ENCODE assay signal across 8 cellular contexts in genomic region chr4:122458625-122459024, GRCh38. TPM values are rescaled to one million over a fixed set of nuclear protein-coding genes. Genes with fewer than 3 reads are reported as not detected.
A peak's percentile ranks its signal among the peaks of the same experiment; 100 is the strongest.
DNase-seq lines count a peak whose midpoint lies in the region; ATAC-seq and TF ChIP-seq lines count a peak whose summit lies in the region.

No MANE protein-coding gene starts in this region.

- H3K36me3 ChIP-seq in HCT116 (ENCODE audit: control insufficient read depth in 1 of 2, insufficient read depth in 2 of 2, low read length in 2 of 2) (no peaks in the 10 kb centered on the region), NT2/D1 (ENCODE audit: insufficient read depth, insufficient read length, low read length) (no peaks in the 10 kb centered on the region), neuronal stem cell (replicated peaks in 1 of 2; ENCODE audit: control insufficient read depth in 2 of 2, insufficient read depth in 2 of 2, low read length in 2 of 2) (no peaks in the 10 kb centered on the region)

- no peak overlapping the region for H3K18ac ChIP-seq in neuronal stem cell (ENCODE audit: low read length)

- TF ChIP-seq POLR2A in HCT116 (IDR thresholded peaks at IDR 0.05; ENCODE audit: borderline replicate concordance, extremely low read depth, insufficient read depth, insufficient read length) = no peak

- H3K27me3 Mint-ChIP-seq in activated naive CD8-positive, alpha-beta T cell = no peaks in the 10 kb centered on the region

- BruUV-seq in HCT116 (replicated peaks; lab: Mats Ljungman, UMichigan) = no TSS peak

- peaks cover 40% of the 10 kb centered on the region for H3K4me1 Mint-ChIP-seq in activated naive CD8-positive, alpha-beta T cell (ENCODE audit: low read depth)

- H3K4me3 Mint-ChIP-seq in activated naive CD8-positive, alpha-beta T cell = peak overlapping the region; percentile 79

- H3K9me3 Mint-ChIP-seq in activated naive CD8-positive, alpha-beta T cell (ENCODE audit: low read depth) = peaks cover 5% of the 10 kb centered on the region

- H3K23ac ChIP-seq in neuronal stem cell (ENCODE audit: low read depth, low read length, poor library complexity) = no peak overlapping the region

- no peaks in the 10 kb centered on the region for H3K9me2 ChIP-seq in HCT116 (ENCODE audit: insufficient read depth)

- peak overlapping the region; percentile 68 for H3K4me2 ChIP-seq in HCT116 (ENCODE audit: low read length)
- no peak overlapping the region for H3K4me2 ChIP-seq in neuronal stem cell (ENCODE audit: insufficient read depth, low read length, poor library complexity, severe bottlenecking)

- DNase-seq in GM12864 (ENCODE audit: low read depth) (peak; percentile 8), HCT116 (ENCODE audit: low read depth, low spot score) (no peak), NT2/D1 (ENCODE audit: low read depth, low spot score) (peak; percentile 11), neuronal stem cell (ENCODE audit: low spot score) (no peak), NCI-H345 (lab: John Stamatoyannopoulos, UW) (no peak), posterior vena cava (ENCODE audit: low spot score) (no peak)

- no CpG with 5 or more reads among the region's 5 CpGs for WGBS in neuronal stem cell (ENCODE audit: extremely low coverage in 2 of 2, insufficient read length in 2 of 2, insufficient replicate concordance in 1 of 2), 2 donors

- H3K36me3 Mint-ChIP-seq in activated naive CD8-positive, alpha-beta T cell = no peaks in the 10 kb centered on the region

- H2BK5ac ChIP-seq in neuronal stem cell (ENCODE audit: low read length) = no peak overlapping the region

- no peak overlapping the region for H4K91ac ChIP-seq in neuronal stem cell (ENCODE audit: low read depth, low read length, poor library complexity)

- TF ChIP-seq CTCF in GM12864 (IDR thresholded peaks at IDR 0.05; ENCODE audit: low read depth, low read length, missing control alignments) (no peak), HCT116 (IDR thresholded peaks at IDR 0.05 in 2 of 3, conservative IDR thresholded peaks at IDR 0.05 in 1 of 3; ENCODE audit: borderline replicate concordance in 1 of 3, insufficient read depth in 1 of 3, low read depth in 2 of 3, low read length in 2 of 3) (no peak)

- H3K27me3 ChIP-seq in HCT116 (ENCODE audit: insufficient read depth, low read length) (no peaks in the 10 kb centered on the region), NT2/D1 (ENCODE audit: insufficient read depth, insufficient read length) (no peaks in the 10 kb centered on the region), neuronal stem cell (ENCODE audit: control insufficient read depth in 3 of 3, insufficient read depth in 3 of 3, low read depth in 1 of 3, low read length in 3 of 3) (no peaks in the 10 kb centered on the region)

- peak overlapping the region; percentile 85 for H2AFZ ChIP-seq in HCT116 (ENCODE audit: low read depth, low read length, poor library complexity, severe bottlenecking)
- H2AFZ ChIP-seq in neuronal stem cell (ENCODE audit: low read length) = peak overlapping the region; percentile 66

- H3K9me3 ChIP-seq in HCT116 (ENCODE audit: control insufficient read depth in 1 of 2, insufficient read depth in 1 of 2, low read depth in 1 of 2, low read length in 2 of 2) (no peaks in the 10 kb centered on the region), NT2/D1 (ENCODE audit: insufficient read depth, low read length) (no peaks in the 10 kb centered on the region), neuronal stem cell (replicated peaks in 1 of 2; ENCODE audit: control insufficient read depth in 2 of 2, insufficient read depth in 1 of 2, low read depth in 1 of 2, low read length in 2 of 2) (no peaks in the 10 kb centered on the region)

- POLR2A ChIA-PET in HCT116 (lab: Charles Lee) = no interaction called here

- intact Hi-C loops in HCT116 (cut with micrococcal nuclease) (no loop called here), posterior vena cava (cut with DNase I) (no loop called here)

- H3K79me2 ChIP-seq in HCT116 (ENCODE audit: insufficient read depth, low read length) = no peaks in the 10 kb centered on the region

- H2AK5ac ChIP-seq in neuronal stem cell (ENCODE audit: low read depth, low read length) = no peak overlapping the region

- H4K8ac ChIP-seq in neuronal stem cell (ENCODE audit: low read depth, low read length) = no peak overlapping the region

- H2BK120ac ChIP-seq in neuronal stem cell (ENCODE audit: low read depth, low read length) = no peak overlapping the region

- CTCF ChIA-PET in HCT116 (lab: Charles Lee) = no interaction called here

- H2BK15ac ChIP-seq in neuronal stem cell (ENCODE audit: low read length) = no peak overlapping the region

- TF ChIP-seq RAD21 in HCT116 (IDR thresholded peaks at IDR 0.05; ENCODE audit: low read depth) = no peak

- H3K4me3 ChIP-seq in GM12864 (ENCODE audit: low read depth, low read length) (no peak overlapping the region; the same call in 1 of the 2 replicates), HCT116 (replicated peaks in 1 of 2; ENCODE audit: low read depth in 1 of 2, low read length in 2 of 2) (peak overlapping the region; percentile 40 to 54), NT2/D1 (ENCODE audit: insufficient read length, low read depth) (no peak overlapping the region), neuronal stem cell (ENCODE audit: low read length in 2 of 2) (peak overlapping the region in 1 of 2 donors; percentile 20)

- peaks cover 0 to 5% of the 10 kb centered on the region in 2 experiments; a peak in 2 of 4 replicates for H3K4me1 ChIP-seq in HCT116 (ENCODE audit: control insufficient read depth in 1 of 2, insufficient read depth in 2 of 2, low read length in 2 of 2)
- H3K4me1 ChIP-seq in NT2/D1 (ENCODE audit: insufficient read depth, insufficient read length) = no peaks in the 10 kb centered on the region
- no peaks in the 10 kb centered on the region for H3K4me1 ChIP-seq in neuronal stem cell (ENCODE audit: control insufficient read depth in 2 of 2, insufficient read depth in 1 of 2, low read depth in 1 of 2, low read length in 2 of 2)

- H3K14ac ChIP-seq in neuronal stem cell (ENCODE audit: low read length) = no peak overlapping the region

- H3K79me1 ChIP-seq in neuronal stem cell (ENCODE audit: low read depth, low read length) = no peaks in the 10 kb centered on the region

- H3K9ac ChIP-seq in HCT116 (ENCODE audit: low read length) = peak overlapping the region; percentile 15; the same call in 1 of the 2 replicates
- no peak overlapping the region for H3K9ac ChIP-seq in NT2/D1 (ENCODE audit: insufficient read length, low read depth)
- H3K9ac ChIP-seq in neuronal stem cell (ENCODE audit: low read depth, low read length, poor library complexity) = no peak overlapping the region

- H3K4ac ChIP-seq in neuronal stem cell (ENCODE audit: low read length) = no peak overlapping the region

- RAD21 ChIA-PET in HCT116 (lab: Charles Lee; ENCODE audit: low non-redundant PET in 1 of 2, low total read pairs in 2 of 2, uncharacterized antibody in 2 of 2, unreplicated experiment in 2 of 2) = no interaction called here

- H4K20me1 ChIP-seq in HCT116 (ENCODE audit: insufficient read depth) = no peaks in the 10 kb centered on the region

- no peak overlapping the region for H3K27ac ChIP-seq in HCT116 (ENCODE audit: low read depth, low read length)
- no peak overlapping the region for H3K27ac ChIP-seq in neuronal stem cell (replicated peaks; ENCODE audit: low read length)

- H3K27ac Mint-ChIP-seq in activated naive CD8-positive, alpha-beta T cell = peak overlapping the region; percentile 86

- no peak overlapping the region for H2BK12ac ChIP-seq in neuronal stem cell (ENCODE audit: low read length)

- ATAC-seq in HCT116 = peak; percentile 59
- ATAC-seq in GM21737 (IDR thresholded peaks at IDR 0.05; ENCODE audit: unreplicated experiment) = no peak

TF ChIP-seq in HCT116, 20 proteins besides CTCF, POLR2A, EP300 and RAD21:
- TF ChIP-seq TCF7L2 (IDR thresholded peaks at IDR 0.05; ENCODE audit: borderline replicate concordance, extremely low read depth, insufficient read depth, insufficient read length) = no peak
- no peak for TF ChIP-seq ELF1 (IDR thresholded peaks at IDR 0.05; ENCODE audit: borderline replicate concordance, low read depth)
- TF ChIP-seq FOSL1 (IDR thresholded peaks at IDR 0.05; ENCODE audit: low read depth) = no peak
- TF ChIP-seq ATF3 (IDR thresholded peaks at IDR 0.05) = no peak
- TF ChIP-seq YY1 (IDR thresholded peaks at IDR 0.05; ENCODE audit: extremely low read depth, insufficient replicate concordance, low read depth, low read length) = no peak
- no peak for TF ChIP-seq ZBTB33 (IDR thresholded peaks at IDR 0.05; ENCODE audit: extremely low read depth, insufficient replicate concordance, low read length)
- TF ChIP-seq CEBPB (IDR thresholded peaks at IDR 0.05; ENCODE audit: low read depth) = no peak
- no peak for TF ChIP-seq MAX (IDR thresholded peaks at IDR 0.05)
- no peak for TF ChIP-seq ZNF274 (IDR thresholded peaks at IDR 0.05; ENCODE audit: low read depth, low read length)

RNA-seq across cellular contexts. Expression of gene IL2, which starts 2.1 kb away (rescaled TPM):
- 1.3 TPM for total RNA-seq in HCT116 (2021; ENCODE audit: unreplicated experiment)
- polyA plus RNA-seq in HCT116 (2012) = not detected in 2 replicates
- polyA plus RNA-seq in neuronal stem cell (2013, experiment 1 of 2) = not detected
- not detected for polyA plus RNA-seq in neuronal stem cell (2013, experiment 2 of 2)
- total RNA-seq in posterior vena cava = not detected

Comparison
In these comparisons a context has a peak if more than half of its experiments do, and no peak if none do; other contexts are left out.
1. DNase-seq: peak in GM12864 (single experiment) and NT2/D1 (single experiment); none in HCT116 (single experiment), neuronal stem cell (single experiment), NCI-H345 (single experiment) and posterior vena cava (single experiment).
2. H3K4me3 ChIP-seq: peak in HCT116 (2 of 2); none in GM12864 (single experiment) and NT2/D1 (single experiment).